Comparison of ENCODE assay signal across 6 cellular contexts in genomic region chr16:80436510-80436909, GRCh38.
"Had no signal": no experiment of that assay in that cellular context is flagged by ENCODE, and none has a peak within 500 bp of the region (broad histone marks: within the 10 kb centered on the region; RNA-seq: fewer than 3 reads in every experiment).

No MANE protein-coding gene starts in this region.

- ATAC-seq: HepG2, K562 had no signal

- DNase-seq: IMR-90, KBM-7 had no signal

- H3K4me3 Mint-ChIP-seq: IgD-negative memory B cell had no signal

- H3K4me3 ChIP-seq: K562 had no signal

- H3K27ac ChIP-seq: HL-60 had no signal

- H3K36me3 Mint-ChIP-seq: IgD-negative memory B cell had no signal

- H3K27ac Mint-ChIP-seq: IgD-negative memory B cell had no signal
